ENCODE assay signal across 8 cellular contexts in the genomic region with DNA sequence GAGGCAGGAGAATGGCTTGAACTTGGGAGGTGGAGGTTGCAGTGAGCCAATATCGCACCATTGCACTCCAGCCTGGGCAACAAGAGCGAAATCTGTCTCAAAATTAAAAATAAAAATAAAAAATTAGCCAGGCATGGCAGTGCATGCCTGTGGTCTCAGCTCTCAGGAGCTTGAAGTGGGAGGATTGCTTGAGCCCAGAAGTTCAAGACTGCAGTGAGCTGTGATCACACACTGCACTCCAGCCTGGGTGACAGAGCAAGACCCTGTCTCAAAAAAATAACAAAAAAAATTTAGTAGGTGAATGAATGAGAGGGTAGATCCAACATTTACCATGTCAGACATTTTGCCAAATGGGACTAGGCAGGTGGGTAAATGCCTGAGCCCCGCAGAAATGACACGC. TPM values are rescaled to one million over a fixed set of nuclear protein-coding genes. Genes with fewer than 3 reads are reported as not detected.
A peak's percentile ranks its signal among the peaks of the same experiment; 100 is the strongest.
DNase-seq lines count a peak whose midpoint lies in the region; ATAC-seq and TF ChIP-seq lines count a peak whose summit lies in the region.
"Not testable (repeated sequence)": the region's sequence is repeated elsewhere in the genome, so short reads cannot be mapped to it uniquely, and the experiment has no call there.

No MANE protein-coding gene starts in this region.

- not testable (repeated sequence) for H3K9me3 ChIP-seq in HUES64 (ENCODE audit: insufficient read depth, low read depth, low read length); RWPE2 (ENCODE audit: severe bottlenecking); fibroblast of lung (ENCODE audit: control insufficient read depth, insufficient read depth, low read depth, low read length); mesodermal cell (ENCODE audit: control insufficient read depth, low read length); sigmoid colon; thoracic aorta

- H2AFZ ChIP-seq in fibroblast of lung (ENCODE audit: low read length), result not testable (repeated sequence)

- peaks cover 14% of the 10 kb centered on the region for H3K36me3 Mint-ChIP-seq in MCF 10A (ENCODE audit: insufficient read depth, unreplicated experiment)

- peaks cover 72% of the 10 kb centered on the region for H3K79me2 ChIP-seq in fibroblast of lung (ENCODE audit: control insufficient read depth, insufficient read depth, low read length)

- H3K4me2 ChIP-seq in fibroblast of lung (ENCODE audit: extremely low read depth, insufficient read depth, low read length), result not testable (repeated sequence)

- peak overlapping the region; percentile 87 for H3K27ac Mint-ChIP-seq in MCF 10A (ENCODE audit: low read depth, unreplicated experiment)

- TF ChIP-seq EP300 in sigmoid colon (IDR thresholded peaks at IDR 0.05), result not testable (repeated sequence)

- H3K27me3 Mint-ChIP-seq in MCF 10A (ENCODE audit: insufficient read depth, unreplicated experiment), result not testable (repeated sequence)

- not testable (repeated sequence) for H3K4me3 Mint-ChIP-seq in MCF 10A (ENCODE audit: unreplicated experiment)

- not testable (repeated sequence) for BruUV-seq in MCF 10A (replicated peaks; lab: Mats Ljungman, UMichigan)

- not testable (repeated sequence) for H3K4me1 ChIP-seq in HUES64 (ENCODE audit: insufficient read depth, low read length)
- H3K4me1 ChIP-seq in RWPE2 (ENCODE audit: insufficient read depth, poor library complexity, severe bottlenecking), result peaks cover 14% of the 10 kb centered on the region
- H3K4me1 ChIP-seq in fibroblast of lung (ENCODE audit: control insufficient read depth, extremely low read depth, insufficient read depth, low read length), result peaks cover 12% of the 10 kb centered on the region
- peaks cover 17% of the 10 kb centered on the region for H3K4me1 ChIP-seq in mesodermal cell (ENCODE audit: control insufficient read depth, insufficient read depth, low read length, poor library complexity, severe bottlenecking)
- H3K4me1 ChIP-seq in sigmoid colon, result peaks cover 0 to 47% (median 24%) of the 10 kb centered on the region in 4 donors
- peaks cover 20 to 42% of the 10 kb centered on the region in 2 donors for H3K4me1 ChIP-seq in thoracic aorta (ENCODE audit: control insufficient read depth in 1 of 2, low read depth in 2 of 2)

- not testable (repeated sequence) for H3K4me1 Mint-ChIP-seq in MCF 10A (ENCODE audit: insufficient read depth, unreplicated experiment)

- not testable (repeated sequence) for TF ChIP-seq CTCF in AG10803 (conservative IDR thresholded peaks at IDR 0.05; ENCODE audit: low read length); RWPE2 (IDR thresholded peaks at IDR 0.05; ENCODE audit: poor library complexity, severe bottlenecking); MCF 10A (IDR thresholded peaks at IDR 0.05; ENCODE audit: unreplicated experiment); fibroblast of lung (conservative IDR thresholded peaks at IDR 0.05 in 1 of 2, IDR thresholded peaks at IDR 0.05 in 1 of 2; ENCODE audit: low read depth in 1 of 2, low read length in 2 of 2); sigmoid colon (IDR thresholded peaks at IDR 0.05); thoracic aorta (IDR thresholded peaks at IDR 0.05)

- CTCF ChIA-PET in MCF 10A (lab: Yijun Ruan, JAX), result not testable (repeated sequence)

- not testable (repeated sequence) for H3K4me3 ChIP-seq in AG10803 (ENCODE audit: low read length); HUES64 (ENCODE audit: low read length); RWPE2 (ENCODE audit: severe bottlenecking); fibroblast of lung (replicated peaks in 1 of 4; ENCODE audit: control extremely low read depth in 1 of 4, insufficient read depth in 1 of 4, low read depth in 3 of 4, low read length in 4 of 4); mesodermal cell (ENCODE audit: extremely low read depth, insufficient read depth, low read length, poor library complexity, severe bottlenecking); sigmoid colon; thoracic aorta

- 77% methylated on average over 4 of the region's 4 CpGs for WGBS in HUES64
- WGBS in mesodermal cell (ENCODE audit: insufficient coverage in 2 of 2), 2 experiments, result 96 to 100% methylated on average over 2 to 4 of the region's 4 CpGs
- 92 to 98% methylated on average over 4 of the region's 4 CpGs for WGBS in sigmoid colon, 2 donors

- not testable (repeated sequence) for H3K9me3 Mint-ChIP-seq in MCF 10A (ENCODE audit: unreplicated experiment)

- H3K9ac ChIP-seq in HUES64 (ENCODE audit: low read depth, low read length), result not testable (repeated sequence)
- peak overlapping the region; percentile 25 for H3K9ac ChIP-seq in fibroblast of lung (ENCODE audit: insufficient read depth, low read length)

- ATAC-seq in RWPE2 (ENCODE audit: low read depth); thoracic aorta (ENCODE audit: insufficient number of reproducible peaks, low FRiP score, low read depth): not testable (repeated sequence)

- peak; percentile 39 for DNase-seq in AG10803 (ENCODE audit: low read depth)
- DNase-seq in RWPE2 (ENCODE audit: low spot score); MCF 10A (ENCODE audit: unreplicated experiment); fibroblast of lung (ENCODE audit: low read depth in 2 of 2); sigmoid colon; thoracic aorta (ENCODE audit: low spot score): not testable (repeated sequence)

- H4K20me1 ChIP-seq in fibroblast of lung (ENCODE audit: control insufficient read depth, extremely low read depth, insufficient read depth, low read length), result not testable (repeated sequence)

- H3K27me3 ChIP-seq in HUES64 (ENCODE audit: insufficient read depth, low read length); RWPE2 (ENCODE audit: insufficient read depth, poor library complexity, severe bottlenecking); fibroblast of lung (ENCODE audit: control insufficient read depth, insufficient read depth, low read length); sigmoid colon; thoracic aorta (replicated peaks; ENCODE audit: insufficient read depth): not testable (repeated sequence)

- POLR2A ChIA-PET in MCF 10A (lab: Yijun Ruan, JAX), result interaction anchor here (3.4 kb wide), 1 partner anchor 32 kb away, joined by 12 read pairs; a partner anchor contains a TSS

- H3K36me3 ChIP-seq in HUES64 (ENCODE audit: insufficient read depth, low read length), result peaks cover 37% of the 10 kb centered on the region
- peaks cover 41% of the 10 kb centered on the region for H3K36me3 ChIP-seq in RWPE2 (ENCODE audit: low read depth)
- H3K36me3 ChIP-seq in fibroblast of lung (ENCODE audit: control insufficient read depth, insufficient read depth, low read length), result peaks cover 21% of the 10 kb centered on the region
- H3K36me3 ChIP-seq in mesodermal cell (ENCODE audit: control insufficient read depth, insufficient read depth, low read length), result peaks cover 72% of the 10 kb centered on the region
- H3K36me3 ChIP-seq in sigmoid colon, result peaks cover 5 to 34% (median 20%) of the 10 kb centered on the region in 4 donors
- H3K36me3 ChIP-seq in thoracic aorta, result peaks cover 14% of the 10 kb centered on the region

- intact Hi-C loops in MCF 10A (cut with micrococcal nuclease), result not testable (repeated sequence)
- intact Hi-C loops in sigmoid colon (cut with DNase I), result loop anchor here (2.0 to 5.0 kb wide), 2 partner anchors 28 to 40 kb away; no protein-coding TSS in a partner anchor

- not testable (repeated sequence) for TF ChIP-seq POLR2A in sigmoid colon (IDR thresholded peaks at IDR 0.05)

- H3K27ac ChIP-seq in HUES64 (ENCODE audit: low read depth, low read length), result 0 out of 2 replicates have a peak overlapping the region, but pooled peaks have one; percentile 41
- peak overlapping the region; percentile 79 for H3K27ac ChIP-seq in RWPE2 (ENCODE audit: poor library complexity, severe bottlenecking)
- peak overlapping the region; percentile 78 for H3K27ac ChIP-seq in fibroblast of lung (ENCODE audit: insufficient read depth, low read length)
- H3K27ac ChIP-seq in mesodermal cell (ENCODE audit: low read depth, low read length, severe bottlenecking), result peak overlapping the region; percentile 91
- H3K27ac ChIP-seq in sigmoid colon, result peak overlapping the region; percentile 82 to 94 (median 88)
- peak overlapping the region; percentile 96 to 97 for H3K27ac ChIP-seq in thoracic aorta

RNA-seq across cellular contexts. Expression of a gene that starts 31.4 kb away (rescaled TPM):
- polyA plus RNA-seq in HUES64 (2013, experiment 1 of 2), result 42.1 TPM
- 46.2 TPM for polyA plus RNA-seq in HUES64 (2013, experiment 2 of 2)
- total RNA-seq in MCF 10A (2022), result 43.5 and 49.5 TPM in 2 replicates
- 44.2 and 52.5 TPM in 2 replicates for total RNA-seq in fibroblast of lung
- 32.5 and 39.5 TPM in 2 replicates for polyA plus RNA-seq in fibroblast of lung
- polyA plus RNA-seq in fibroblast of lung (2012), result 64.0 and 66.2 TPM in 2 replicates
- polyA minus RNA-seq in fibroblast of lung (ENCODE audit: low replicate concordance), result 143 and 156 TPM in 2 replicates
- polyA plus RNA-seq in mesodermal cell (2013, experiment 1 of 2), result 74.9 TPM
- polyA plus RNA-seq in mesodermal cell (2013, experiment 2 of 2), result 63.6 TPM
- total RNA-seq in sigmoid colon, result 10 to 100 TPM; 42.8 to 95.0 (median 58.3) TPM
- 10 to 100 TPM; 24.6 to 85.9 (median 29.8) TPM for polyA plus RNA-seq in sigmoid colon
- 100 to 1,000 TPM; 229 to 257 TPM for total RNA-seq in thoracic aorta

RNA-seq across cellular contexts. Expression of a gene that starts 31.7 kb away (rescaled TPM):
- polyA plus RNA-seq in HUES64 (2013, experiment 1 of 2), result 19.6 TPM
- polyA plus RNA-seq in HUES64 (2013, experiment 2 of 2), result 23.6 TPM
- total RNA-seq in MCF 10A (2022) (6.6 and 8.4 TPM in 2 replicates), fibroblast of lung (2.0 and 2.1 TPM in 2 replicates), sigmoid colon (10 to 100 TPM in 2 of 4 donors, 1 to 10 TPM in 2; 6.7 to 14.1 (median 11.1) TPM), thoracic aorta (10 to 100 TPM in 1 of 2 donors, 1 to 10 TPM in 1; 2.2 to 11.3 TPM)
- polyA plus RNA-seq in fibroblast of lung (6.7 and 13.8 TPM in 2 replicates), sigmoid colon (10 to 100 TPM in 2 of 3 donors, 1 to 10 TPM in 1; 9.6 to 14.8 (median 10.4) TPM)
- 5.0 and 12.2 TPM in 2 replicates for polyA plus RNA-seq in fibroblast of lung (2012)
- 2.7 and 6.0 TPM in 2 replicates for polyA minus RNA-seq in fibroblast of lung (ENCODE audit: low replicate concordance)
- polyA plus RNA-seq in mesodermal cell (2013, experiment 1 of 2), result 16.0 TPM
- polyA plus RNA-seq in mesodermal cell (2013, experiment 2 of 2), result 15.7 TPM

Comparison
In these comparisons a context has a peak if more than half of its experiments do, and no peak if none do; other contexts are left out.
1. H3K27ac ChIP-seq: peak in every context shown above with its lines; median percentile 96 in thoracic aorta; 91 in mesodermal cell; 88 in sigmoid colon; 79 in RWPE2; 78 in fibroblast of lung; 41 in HUES64.